In the genomic region with DNA sequence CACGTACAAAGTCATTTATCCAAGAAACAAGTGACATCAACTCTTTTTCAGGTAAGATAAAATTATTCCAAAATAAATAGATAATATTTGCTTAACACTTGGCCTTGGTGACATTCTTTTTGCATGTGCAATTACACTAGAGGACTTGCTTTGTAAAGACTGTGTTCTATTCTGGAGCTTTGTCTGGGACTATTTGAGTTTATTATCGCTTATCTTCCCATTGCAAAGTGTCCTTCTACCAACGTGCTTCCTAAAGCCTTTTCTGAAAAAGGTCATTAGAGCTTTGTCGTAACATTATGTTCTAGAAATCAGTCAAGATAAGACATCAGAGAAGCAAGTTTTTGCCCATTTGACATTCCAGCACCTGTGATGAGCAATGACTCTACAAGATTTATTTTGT, we compare ENCODE assay signal across 23 cellular contexts.
"Had no signal": no experiment of that assay in that cellular context is flagged by ENCODE, and none has a peak within 500 bp of the region (broad histone marks: within the 10 kb centered on the region; RNA-seq: fewer than 3 reads in every experiment).

No MANE protein-coding gene starts in this region.

- ATAC-seq: activated CD4-positive, CD25-positive, alpha-beta regulatory T cell treated with anti-CD3 and anti-CD28 coated beads, Interleukin-2, amount 50 U/mL, for 24 hours; activated CD8-positive, alpha-beta T cell treated with anti-CD3 and anti-CD28 coated beads, Interleukin-2, amount 10 ng/mL, durations not matched to agents 7 days and 5 days; esophagus mucosa; gastrocnemius medialis; natural killer cell treated with Interleukin-12 subunit alpha and Interleukin-12 subunit beta and Interleukin-15 and Interleukin-18, amount 100 ng/mL, for 72 hours had no signal

- DNase-seq: activated CD4-positive, alpha-beta T cell treated with anti-CD3 and anti-CD28 coated beads, Interleukin-2, amount 10 ng/mL, durations not matched to agents 7 days and 5 days; activated CD8-positive, alpha-beta T cell treated with anti-CD3 and anti-CD28 coated beads, Interleukin-2, amount 10 ng/mL, durations not matched to agents 7 days and 5 days; activated naive CD4-positive, alpha-beta T cell treated with anti-CD3 and anti-CD28 coated beads for 36 hours; activated T-cell treated with anti-CD3 and anti-CD28 coated beads, Interleukin-2, amount 50 U/mL, for 24 hours; anterior cingulate cortex; brain microvascular endothelial cell; cortex of kidney; effector CD4-positive, alpha-beta T cell; gastrocnemius medialis; heart right ventricle; immature natural killer cell; kidney glomerular epithelial cell; stimulated activated CD4-positive, alpha-beta T cell treated with anti-CD3 and anti-CD28 coated beads, Interleukin-1b, Interleukin-23, amount 100 ng/mL, for 48 hours; stimulated activated CD8-positive, alpha-beta memory T cell treated with anti-CD3 and anti-CD28 coated beads, Interleukin-4, amount 100 ng/mL, for 48 hours; stimulated activated naive CD4-positive, alpha-beta T cell; substantia nigra; T1000; tibial artery had no signal

- H3K27me3 ChIP-seq: brain microvascular endothelial cell, gastrocnemius medialis, heart right ventricle, neutrophil, tibial artery had no signal

- H3K4me1 Mint-ChIP-seq: immature natural killer cell had no signal

- H3K4me3 ChIP-seq: gastrocnemius medialis, heart right ventricle, tibial artery had no signal

- H3K4me3 Mint-ChIP-seq: activated CD4-positive, alpha-beta T cell treated with anti-CD3 and anti-CD28 coated beads, Interleukin-2, amount 10 ng/mL, durations not matched to agents 7 days and 5 days; activated CD8-positive, alpha-beta T cell treated with anti-CD3 and anti-CD28 coated beads, Interleukin-2, amount 10 ng/mL, durations not matched to agents 7 days and 5 days; activated naive CD4-positive, alpha-beta T cell treated with anti-CD3 and anti-CD28 coated beads for 36 hours; activated T-cell treated with anti-CD3 and anti-CD28 coated beads, Interleukin-2, amount 50 U/mL, for 24 hours; immature natural killer cell; mesothelial cell of epicardium; natural killer cell treated with Interleukin-12 subunit alpha and Interleukin-12 subunit beta and Interleukin-15 and Interleukin-18, amount 100 ng/mL, for 72 hours had no signal

- H3K27ac ChIP-seq: brain microvascular endothelial cell, gastrocnemius medialis, neutrophil, tibial artery had no signal

- H3K27me3 Mint-ChIP-seq: activated CD4-positive, alpha-beta T cell treated with anti-CD3 and anti-CD28 coated beads, Interleukin-2, amount 10 ng/mL, durations not matched to agents 7 days and 5 days had no signal

- H3K27ac Mint-ChIP-seq: activated CD4-positive, alpha-beta T cell treated with anti-CD3 and anti-CD28 coated beads, Interleukin-2, amount 10 ng/mL, durations not matched to agents 7 days and 5 days; activated CD8-positive, alpha-beta T cell treated with anti-CD3 and anti-CD28 coated beads, Interleukin-2, amount 10 ng/mL, durations not matched to agents 7 days and 5 days; activated naive CD4-positive, alpha-beta T cell treated with anti-CD3 and anti-CD28 coated beads for 36 hours; activated T-cell treated with anti-CD3 and anti-CD28 coated beads, Interleukin-2, amount 50 U/mL, for 24 hours; immature natural killer cell; mesothelial cell of epicardium; natural killer cell treated with Interleukin-12 subunit alpha and Interleukin-12 subunit beta and Interleukin-15 and Interleukin-18, amount 100 ng/mL, for 72 hours had no signal

- H3K9me3 Mint-ChIP-seq: activated CD4-positive, alpha-beta T cell treated with anti-CD3 and anti-CD28 coated beads, Interleukin-2, amount 10 ng/mL, durations not matched to agents 7 days and 5 days; activated naive CD4-positive, alpha-beta T cell treated with anti-CD3 and anti-CD28 coated beads for 36 hours; activated T-cell treated with anti-CD3 and anti-CD28 coated beads, Interleukin-2, amount 50 U/mL, for 24 hours; immature natural killer cell; mesothelial cell of epicardium; natural killer cell treated with Interleukin-12 subunit alpha and Interleukin-12 subunit beta and Interleukin-15 and Interleukin-18, amount 100 ng/mL, for 72 hours had no signal

- H3K36me3 Mint-ChIP-seq: immature natural killer cell; mesothelial cell of epicardium; natural killer cell treated with Interleukin-12 subunit alpha and Interleukin-12 subunit beta and Interleukin-15 and Interleukin-18, amount 100 ng/mL, for 72 hours had no signal

- H3K4me1 ChIP-seq: tibial artery had no signal

- H3K9me3 ChIP-seq: gastrocnemius medialis, heart right ventricle, neutrophil, tibial artery had no signal

- H3K36me3 ChIP-seq: brain microvascular endothelial cell, gastrocnemius medialis, heart right ventricle, tibial artery had no signal
